23 cellular contexts compared by ENCODE assay signal in the genomic region with DNA sequence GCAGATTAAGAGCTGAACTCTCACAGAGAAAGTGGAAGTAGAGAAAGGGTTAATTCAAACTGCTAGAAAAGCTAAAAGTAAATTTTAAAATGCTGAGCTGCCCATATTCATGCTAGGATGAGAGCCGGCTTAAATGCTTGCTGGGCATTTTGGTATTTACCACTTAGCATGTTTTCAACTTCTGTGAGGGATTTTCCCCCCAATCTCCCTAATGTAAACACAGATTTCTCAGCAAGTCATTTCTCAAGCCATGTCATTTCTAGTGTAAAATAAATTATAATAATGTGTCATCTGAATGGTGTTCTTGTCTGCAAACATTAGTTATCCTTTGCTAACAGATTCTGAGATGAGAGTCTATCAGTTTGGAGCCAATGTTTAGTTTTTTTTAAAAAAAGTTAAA.
"Had no signal": no experiment of that assay in that cellular context is flagged by ENCODE, and none has a peak within 500 bp of the region (broad histone marks: within the 10 kb centered on the region; RNA-seq: fewer than 3 reads in every experiment).

No MANE protein-coding gene starts in this region.

- H3K36me3 ChIP-seq: ascending aorta, brain microvascular endothelial cell, left lung, thyroid gland, upper lobe of right lung had no signal

- H3K4me3 Mint-ChIP-seq: activated B cell treated with CpG ODN at 0.5 μM for 24 hours; activated CD4-positive, alpha-beta memory T cell treated with anti-CD3 and anti-CD28 coated beads for 36 hours; mesothelial cell of epicardium; naive thymus-derived CD8-positive, alpha-beta T cell; stimulated activated naive CD8-positive, alpha-beta T cell treated with anti-CD3 and anti-CD28 coated beads, Interleukin-15, Interleukin-2, amounts not matched to agents 100 ng/mL and 50 ng/mL, for 24 hours; T-helper 1 cell treated with Interleukin-12 subunit alpha and Interleukin-12 subunit beta and Interleukin-4 antibody, amounts not matched to agents 30 μg/mL and 1 μg/mL, for 36 hours had no signal

- H3K27ac ChIP-seq: ascending aorta, brain microvascular endothelial cell, left lung, thyroid gland, upper lobe of right lung had no signal

- ATAC-seq: esophagus mucosa; left lung; naive thymus-derived CD8-positive, alpha-beta T cell; right cardiac atrium; upper lobe of right lung had no signal

- H3K4me1 ChIP-seq: ascending aorta, left lung, upper lobe of right lung had no signal

- H3K9me3 Mint-ChIP-seq: activated B cell treated with CpG ODN at 0.5 μM for 24 hours; activated CD4-positive, alpha-beta memory T cell treated with anti-CD3 and anti-CD28 coated beads for 36 hours; activated naive CD4-positive, alpha-beta T cell treated with anti-CD3 and anti-CD28 coated beads, Interleukin-2, amount 50 U/mL, for 72 hours; mesothelial cell of epicardium; stimulated activated naive CD8-positive, alpha-beta T cell treated with anti-CD3 and anti-CD28 coated beads, Interleukin-15, Interleukin-2, amounts not matched to agents 100 ng/mL and 50 ng/mL, for 24 hours; T-helper 1 cell treated with Interleukin-12 subunit alpha and Interleukin-12 subunit beta and Interleukin-4 antibody, amounts not matched to agents 30 μg/mL and 1 μg/mL, for 36 hours had no signal

- H3K27me3 ChIP-seq: ascending aorta, brain microvascular endothelial cell, left lung, thyroid gland, upper lobe of right lung had no signal

- FAIRE-seq: endothelial cell of umbilical vein had no signal

- H3K9me3 ChIP-seq: ascending aorta, left lung, thyroid gland, upper lobe of right lung had no signal

- DNase-seq: activated B cell treated with CpG ODN at 0.5 μM for 24 hours; activated CD4-positive, alpha-beta memory T cell treated with anti-CD3 and anti-CD28 coated beads for 36 hours; activated CD4-positive, alpha-beta T cell treated with anti-CD3 and anti-CD28 coated beads for 4 hours; brain microvascular endothelial cell; caudate nucleus; effector memory CD4-positive, alpha-beta T cell; foreskin melanocyte; kidney glomerular epithelial cell; left lung; naive thymus-derived CD8-positive, alpha-beta T cell; right cardiac atrium; stimulated activated CD4-positive, alpha-beta T cell treated with anti-CD3 and anti-CD28 coated beads, Interleukin-4, amount 100 ng/mL, for 24 hours; substantia nigra; thyroid gland; upper lobe of right lung had no signal

- H3K27ac Mint-ChIP-seq: activated B cell treated with CpG ODN at 0.5 μM for 24 hours; activated CD4-positive, alpha-beta memory T cell treated with anti-CD3 and anti-CD28 coated beads for 36 hours; activated naive CD4-positive, alpha-beta T cell treated with anti-CD3 and anti-CD28 coated beads, Interleukin-2, amount 50 U/mL, for 72 hours; mesothelial cell of epicardium; naive thymus-derived CD8-positive, alpha-beta T cell; stimulated activated naive CD8-positive, alpha-beta T cell treated with anti-CD3 and anti-CD28 coated beads, Interleukin-15, Interleukin-2, amounts not matched to agents 100 ng/mL and 50 ng/mL, for 24 hours; T-helper 1 cell treated with Interleukin-12 subunit alpha and Interleukin-12 subunit beta and Interleukin-4 antibody, amounts not matched to agents 30 μg/mL and 1 μg/mL, for 36 hours had no signal

- H3K4me1 Mint-ChIP-seq: mesothelial cell of epicardium; naive thymus-derived CD8-positive, alpha-beta T cell had no signal

- H3K27me3 Mint-ChIP-seq: activated B cell treated with CpG ODN at 0.5 μM for 24 hours; activated CD4-positive, alpha-beta memory T cell treated with anti-CD3 and anti-CD28 coated beads for 36 hours; naive thymus-derived CD8-positive, alpha-beta T cell; stimulated activated naive CD8-positive, alpha-beta T cell treated with anti-CD3 and anti-CD28 coated beads, Interleukin-15, Interleukin-2, amounts not matched to agents 100 ng/mL and 50 ng/mL, for 24 hours had no signal

- H3K4me3 ChIP-seq: ascending aorta, left lung, lung, thyroid gland, upper lobe of right lung had no signal

- H3K36me3 Mint-ChIP-seq: activated naive CD4-positive, alpha-beta T cell treated with anti-CD3 and anti-CD28 coated beads, Interleukin-2, amount 50 U/mL, for 72 hours had no signal
